8 cellular contexts compared by ENCODE assay signal in the genomic region with DNA sequence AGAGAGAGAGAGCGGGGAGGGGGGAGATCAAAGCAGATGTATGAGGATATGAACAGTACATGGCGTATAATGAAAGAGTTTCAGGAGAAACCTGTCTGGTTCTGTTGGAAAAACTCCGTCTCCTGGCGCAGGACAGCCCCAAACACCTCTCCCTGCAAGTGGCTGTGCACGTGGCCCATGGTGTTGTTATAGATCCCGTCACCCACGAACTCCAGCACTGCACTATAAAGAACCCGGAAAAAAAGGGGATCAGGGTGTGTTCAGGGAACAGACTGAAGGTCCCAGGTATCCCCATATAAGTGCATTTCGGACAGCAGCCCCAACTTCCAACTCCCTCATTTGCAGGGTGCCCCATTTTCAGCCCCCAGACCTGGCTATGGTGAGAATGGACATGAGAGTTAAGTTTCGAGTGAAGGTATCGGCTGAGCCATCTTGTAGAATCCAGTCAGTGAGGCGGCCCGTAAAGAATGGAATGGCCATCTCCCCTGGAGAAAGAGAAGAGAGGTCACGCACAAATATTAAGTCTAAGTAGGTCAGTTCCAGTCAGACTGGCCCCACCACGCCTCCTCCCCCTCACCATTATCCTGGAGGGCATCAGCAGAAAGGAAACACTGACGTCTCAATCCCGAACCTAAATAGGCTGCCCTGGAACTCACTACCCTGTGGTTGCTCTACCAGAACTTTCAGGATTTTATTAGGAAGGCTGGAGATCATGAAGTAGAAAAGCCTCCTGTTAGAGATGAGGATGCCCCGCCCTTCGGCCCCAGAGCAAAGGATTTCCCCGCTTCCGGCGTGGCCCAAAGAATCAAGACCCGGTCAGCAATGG. TPM values are rescaled to one million over a fixed set of nuclear protein-coding genes. Genes with fewer than 3 reads are reported as not detected.
DNase-seq lines count a peak whose midpoint lies in the region; ATAC-seq and TF ChIP-seq lines count a peak whose summit lies in the region.

No MANE protein-coding gene starts in this region.

- 47% methylated on average over 23 of the region's 23 CpGs for WGBS in liver

- peaks cover 0 to 5% (median 1%) of the 10 kb centered on the region in 3 donors for H3K27me3 Mint-ChIP-seq in CD14-positive monocyte (ENCODE audit: low read depth in 3 of 3)

- TF ChIP-seq RAD21 in liver (IDR thresholded peaks at IDR 0.05): no peak

- peaks cover 69% of the 10 kb centered on the region for H3K4me1 Mint-ChIP-seq in CD14-positive monocyte

- no peak for TF ChIP-seq POLR2A in breast epithelium (IDR thresholded peaks at IDR 0.05)

- H3K27ac Mint-ChIP-seq in CD14-positive monocyte: peak overlapping the region; percentile 96 to 100 (median 98)

- TF ChIP-seq CTCF in CD14-positive monocyte (IDR thresholded peaks at IDR 0.05): no peak
- TF ChIP-seq CTCF in LNCaP clone FGC (IDR thresholded peaks at IDR 0.05; ENCODE audit: control insufficient read depth, extremely low read depth, insufficient read depth): no peak
- no peak for TF ChIP-seq CTCF in breast epithelium (IDR thresholded peaks at IDR 0.05)
- TF ChIP-seq CTCF in liver (IDR thresholded peaks at IDR 0.05; ENCODE audit: low read depth, low read length, missing input control): no peak

- H3K4me1 ChIP-seq in breast epithelium (no peaks in the 10 kb centered on the region), liver (ENCODE audit: control insufficient read depth in 4 of 4, insufficient read depth in 4 of 4, low read length in 3 of 4) (peaks cover 6 to 22% (median 16%) of the 10 kb centered on the region in 4 donors)

- no peaks in the 10 kb centered on the region for H3K36me3 ChIP-seq in breast epithelium
- peaks cover 3 to 36% (median 31%) of the 10 kb centered on the region in 4 donors for H3K36me3 ChIP-seq in liver (ENCODE audit: control insufficient read depth in 4 of 4, insufficient read depth in 3 of 4, low read depth in 1 of 4, low read length in 3 of 4)

- H3K9ac ChIP-seq in liver (ENCODE audit: low read depth in 1 of 2, low read length in 2 of 2): peak overlapping the region; percentile 86 to 95

- H3K4me3 Mint-ChIP-seq in CD14-positive monocyte: peak overlapping the region; percentile 99 to 100

- peaks cover 59 to 63% of the 10 kb centered on the region in 2 donors for H3K36me3 Mint-ChIP-seq in CD14-positive monocyte

- H3K27me3 ChIP-seq in breast epithelium (no peaks in the 10 kb centered on the region), liver (ENCODE audit: control insufficient read depth in 4 of 4, insufficient read depth in 4 of 4, low read length in 3 of 4) (no peaks in the 10 kb centered on the region)

- ATAC-seq in GM18519 (IDR thresholded peaks at IDR 0.05; ENCODE audit: low FRiP score, unreplicated experiment): no peak
- ATAC-seq in GM19395 (IDR thresholded peaks at IDR 0.05; ENCODE audit: unreplicated experiment): no peak

- intact Hi-C loops in CD14-positive monocyte (cut with micrococcal nuclease) (loop anchor here in 1 of 2 donors (2.0 kb wide), 1 partner anchor 13 kb away; a partner anchor contains a TSS), breast epithelium (cut with DNase I; ENCODE audit: low total_unique reads) (loop anchor here (1.0 kb wide), 1 partner anchor 24 kb away; no protein-coding TSS in a partner anchor)

- DNase-seq in CD14-positive monocyte (ENCODE audit: low spot score): no peak
- no peak for DNase-seq in LNCaP clone FGC (ENCODE audit: low read depth)
- no peak for DNase-seq in breast epithelium (ENCODE audit: low spot score in 2 of 2)
- no peak for DNase-seq in NCI-H748 treated with DMSO at 0.1 percent for 48 hours (lab: John Stamatoyannopoulos, UW)

- H3K27ac ChIP-seq in breast epithelium: peak overlapping the region; percentile 96 to 100
- peak overlapping the region; percentile 98 to 100 for H3K27ac ChIP-seq in liver (ENCODE audit: low read depth in 1 of 2, low read length in 2 of 2)
- peak overlapping the region; percentile 89 for H3K27ac ChIP-seq in temporal lobe (ENCODE audit: low read depth, low read length)

- H3K4me3 ChIP-seq in LNCaP clone FGC (ENCODE audit: low read depth, low read length) (peak overlapping the region; percentile 71), breast epithelium (peak overlapping the region; percentile 76 to 99 (median 91)), liver (ENCODE audit: low read depth in 1 of 3, low read length in 3 of 3) (peak overlapping the region; percentile 81 to 91 (median 88))

- H3K9me3 Mint-ChIP-seq in CD14-positive monocyte: peaks cover 0 to 8% (median 3%) of the 10 kb centered on the region in 7 donors

- H3K9me3 ChIP-seq in breast epithelium (no peaks in the 10 kb centered on the region), liver (ENCODE audit: control insufficient read depth in 4 of 4, low read length in 3 of 4) (no peaks in the 10 kb centered on the region)

TF ChIP-seq in liver, 16 proteins besides CTCF, POLR2A, EP300 and RAD21:
- TF ChIP-seq YY1 (IDR thresholded peaks at IDR 0.05) (no peak), RXRA (IDR thresholded peaks at IDR 0.05) (no peak), NR2F2 (IDR thresholded peaks at IDR 0.05) (peak; percentile 20), FOXA1 (IDR thresholded peaks at IDR 0.05) (no peak), HNF4G (IDR thresholded peaks at IDR 0.05) (no peak)
TF ChIP-seq in liver: peak in this region for 1.

RNA-seq across cellular contexts. Expression of a gene that starts 1.3 kb away (rescaled TPM):
- 100 to 1,000 TPM; 204 to 221 TPM for polyA plus RNA-seq in CD14-positive monocyte
- 10 to 100 TPM; 24.2 to 40.6 (median 28.7) TPM for total RNA-seq in breast epithelium
- total RNA-seq in liver: 10 to 100 TPM in 1 of 2 donors, 1 to 10 TPM in 1; 9.8 to 18.2 TPM
- 10 to 100 TPM; 10.3 to 14.3 TPM for polyA plus RNA-seq in liver
- total RNA-seq in temporal lobe: 3.4 TPM

RNA-seq across cellular contexts. Expression of a gene that starts 1.8 kb away (rescaled TPM):
- polyA plus RNA-seq in CD14-positive monocyte (100 to 1,000 TPM; 350 to 405 TPM), liver (10 to 100 TPM; 27.1 to 31.6 TPM)
- total RNA-seq in breast epithelium (10 to 100 TPM; 16.8 to 25.9 (median 19.2) TPM), liver (10 to 100 TPM; 11.7 to 13.4 TPM), temporal lobe (0.74 TPM)

RNA-seq across cellular contexts. Expression of a gene that starts 8.4 kb away (rescaled TPM):
- 100 to 1,000 TPM; 487 to 534 TPM for polyA plus RNA-seq in CD14-positive monocyte
- 10 to 100 TPM; 36.0 to 47.3 (median 44.9) TPM for total RNA-seq in breast epithelium
- total RNA-seq in liver: 10 to 100 TPM; 19.9 to 39.1 TPM
- 10 to 100 TPM; 49.0 to 75.1 TPM for polyA plus RNA-seq in liver
- total RNA-seq in temporal lobe: 2.0 TPM

RNA-seq across cellular contexts. Expression of a gene that starts 13.7 kb away (rescaled TPM):
- polyA plus RNA-seq in CD14-positive monocyte (10 to 100 TPM; 12.6 to 25.9 TPM), liver (10 to 100 TPM in 1 of 2 donors, 1 to 10 TPM in 1; 2.2 to 14.9 TPM)
- total RNA-seq in breast epithelium (10 to 100 TPM in 1 of 3 donors, 1 to 10 TPM in 2; 7.7 to 18.0 (median 9.5) TPM), liver (1 to 10 TPM; 5.1 to 7.7 TPM), temporal lobe (2.2 TPM)

RNA-seq across cellular contexts. Expression of a gene that starts 35.4 kb away (rescaled TPM):
- polyA plus RNA-seq in CD14-positive monocyte (under 1 TPM; 0.25 to 0.64 TPM), liver (under 1 TPM; 0.16 to 0.67 TPM)
- total RNA-seq in breast epithelium (1 to 10 TPM in 2 of 3 donors, not detected in 1; 1.5 to 2.0 TPM), liver (under 1 TPM in 1 of 2 donors, not detected in 1; 0.25 TPM), temporal lobe (not detected)
